ENCODE assay signal across 36 cellular contexts in the genomic region with DNA sequence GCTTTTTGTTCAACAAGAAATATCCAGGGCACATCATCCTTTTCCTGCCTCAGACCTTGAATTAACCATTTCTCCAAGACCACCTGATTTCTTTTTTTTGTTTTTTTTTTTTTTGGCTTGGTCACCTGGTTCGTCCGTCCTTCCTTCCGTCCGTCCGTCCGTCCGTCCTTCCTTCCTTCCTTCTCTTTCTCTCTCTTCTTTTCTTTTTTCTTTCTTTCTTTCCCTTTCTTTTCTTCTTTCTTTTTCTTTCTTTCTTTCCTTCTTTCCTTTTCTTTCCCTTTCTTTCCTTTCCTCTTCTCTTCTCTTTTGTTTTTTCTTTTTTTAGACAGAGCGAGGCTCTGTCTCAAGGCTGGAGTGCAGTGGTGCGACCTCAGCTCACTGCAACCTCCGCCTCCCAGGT.
"Had no signal": no experiment of that assay in that cellular context is flagged by ENCODE, and none has a peak within 500 bp of the region (broad histone marks: within the 10 kb centered on the region; RNA-seq: fewer than 3 reads in every experiment).

No MANE protein-coding gene starts in this region.

- DNase-seq: activated CD4-positive, alpha-beta T cell treated with anti-CD3 and anti-CD28 coated beads for 1 hour; activated CD4-positive, alpha-beta T cell treated with anti-CD3 and anti-CD28 coated beads for 48 hours; activated CD4-positive, alpha-beta T cell treated with anti-CD3 and anti-CD28 coated beads, Interleukin-2, amount 50 U/mL, for 4 hours; activated CD4-positive, CD25-positive, alpha-beta regulatory T cell; activated CD8-positive, alpha-beta memory T cell treated with anti-CD3 and anti-CD28 coated beads for 24 hours; activated CD8-positive, alpha-beta memory T cell treated with anti-CD3 and anti-CD28 coated beads, Interleukin-2, amount 10 ng/mL, durations not matched to agents 7 days and 5 days; activated CD8-positive, alpha-beta memory T cell treated with anti-CD3 and anti-CD28 coated beads, Interleukin-2, amount 50 U/mL, for 48 hours; activated effector memory CD4-positive, alpha-beta T cell treated with anti-CD3 and anti-CD28 coated beads, Interleukin-2, amount 50 U/mL, for 16 hours; activated naive CD4-positive, alpha-beta T cell treated with Interleukin-2 at 50 U/mL for 16 hours; activated T-cell treated with anti-CD3 and anti-CD28 coated beads, Interleukin-2, amount 50 U/mL, for 48 hours; amniotic stem cell; aorta; brain microvascular endothelial cell; central memory CD4-positive, alpha-beta T cell; Kasumi-1; KG1; MM.1S; MV-4-11; NCI-H1092; NCI-H1436 treated with DMSO at 0.1 percent for 48 hours; NCI-H1694 treated with DMSO at 0.1 percent for 48 hours; NCI-H2029; NCI-H345; NCI-H524 treated with DMSO at 0.1 percent for 48 hours; NK-92 treated with Interleukin-12 subunit alpha and Interleukin-12 subunit beta, amount 100 ng/mL, for 24 hours; PC-3; Peyer's patch; RPMI8226; SHP77 treated with DMSO at 0.1 percent for 48 hours; SK-N-SH; T-helper 2 cell; T-helper 9 cell; WERI-Rb-1 had no signal

- ATAC-seq: activated CD8-positive, alpha-beta memory T cell treated with anti-CD3 and anti-CD28 coated beads, Interleukin-2, amount 10 ng/mL, durations not matched to agents 7 days and 5 days; activated naive CD4-positive, alpha-beta T cell treated with anti-CD3 and anti-CD28 coated beads, Interleukin-2, amount 50 U/mL, for 72 hours; PC-3 had no signal

- H3K9me3 Mint-ChIP-seq: activated naive CD4-positive, alpha-beta T cell treated with anti-CD3 and anti-CD28 coated beads, Interleukin-2, amount 50 U/mL, for 72 hours; IgD-negative memory B cell had no signal

- H3K4me1 Mint-ChIP-seq: activated CD8-positive, alpha-beta memory T cell treated with anti-CD3 and anti-CD28 coated beads, Interleukin-2, amount 10 ng/mL, durations not matched to agents 7 days and 5 days had no signal

- H3K27ac Mint-ChIP-seq: activated CD8-positive, alpha-beta memory T cell treated with anti-CD3 and anti-CD28 coated beads, Interleukin-2, amount 10 ng/mL, durations not matched to agents 7 days and 5 days; activated naive CD4-positive, alpha-beta T cell treated with anti-CD3 and anti-CD28 coated beads, Interleukin-2, amount 50 U/mL, for 72 hours had no signal

- H3K27ac ChIP-seq: brain microvascular endothelial cell, Peyer's patch, SJSA1, WERI-Rb-1 had no signal

- H3K4me3 Mint-ChIP-seq: activated CD8-positive, alpha-beta memory T cell treated with anti-CD3 and anti-CD28 coated beads, Interleukin-2, amount 10 ng/mL, durations not matched to agents 7 days and 5 days; IgD-negative memory B cell had no signal

- H3K27me3 Mint-ChIP-seq: activated CD8-positive, alpha-beta memory T cell treated with anti-CD3 and anti-CD28 coated beads, Interleukin-2, amount 10 ng/mL, durations not matched to agents 7 days and 5 days; IgD-negative memory B cell had no signal
